Comparison of ENCODE assay signal across 8 cellular contexts in the genomic region with DNA sequence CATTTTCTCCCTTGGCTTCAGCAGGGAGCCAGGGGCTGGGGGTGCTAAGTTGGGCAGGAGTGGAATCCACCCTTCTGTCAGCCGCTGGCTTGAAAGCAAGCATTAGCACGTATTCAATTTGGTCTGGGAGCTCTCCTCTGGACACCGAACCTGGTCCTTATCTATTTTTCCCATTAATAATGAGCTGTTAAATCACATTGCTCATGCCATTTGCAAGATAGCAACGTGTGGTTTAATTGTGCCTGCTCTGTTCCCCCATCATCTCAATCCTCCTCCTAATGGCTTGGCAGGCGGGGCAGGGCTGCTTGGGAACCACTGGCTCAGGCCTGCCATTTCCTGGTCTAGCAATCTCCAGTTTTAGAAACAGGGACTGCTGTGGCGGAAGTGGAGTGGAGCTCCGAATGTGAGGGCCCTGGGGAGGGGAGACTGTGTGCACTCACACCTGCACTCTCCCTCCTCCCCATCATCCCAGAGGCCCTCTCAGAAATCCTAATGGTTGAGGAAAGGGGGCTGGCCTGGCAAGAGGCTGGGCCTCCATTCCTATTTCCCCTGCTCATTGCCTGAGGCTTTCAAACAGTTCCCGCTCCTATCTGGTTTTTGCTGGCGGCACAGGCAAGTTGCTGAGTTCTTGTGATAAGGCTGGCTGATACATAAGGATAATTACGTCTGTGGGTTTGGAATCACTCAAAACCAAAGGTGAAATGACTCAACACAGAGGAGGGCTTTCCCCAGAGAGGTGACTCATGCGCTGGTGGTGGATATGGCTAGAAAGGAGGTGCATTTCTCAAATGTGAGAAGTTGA.
A peak's percentile ranks its signal among the peaks of the same experiment; 100 is the strongest.
DNase-seq lines count a peak whose midpoint lies in the region; ATAC-seq, FAIRE-seq and TF ChIP-seq lines count a peak whose summit lies in the region.

No MANE protein-coding gene starts in this region.

- intact Hi-C loops in pancreas (cut with DNase I) (no loop called here), A673 (cut with micrococcal nuclease; ENCODE audit: unreplicated experiment) (no loop called here)

- 60 to 61% methylated on average over 11 of the region's 11 CpGs for WGBS in pancreas, 2 donors

- H3K9me3 ChIP-seq in pancreas (no peaks in the 10 kb centered on the region), A673 (ENCODE audit: low read depth, low read length, poor library complexity, severe bottlenecking) (no peaks in the 10 kb centered on the region)

- no peaks in the 10 kb centered on the region for H3K36me3 ChIP-seq in pancreas
- H3K36me3 ChIP-seq in A673 (ENCODE audit: insufficient read depth, low read length, poor library complexity, severe bottlenecking) = no peaks in the 10 kb centered on the region

- POLR2A ChIA-PET in A673 (lab: Charles Lee; ENCODE audit: low non-redundant PET) = no interaction called here

- no TSS peak for BruUV-seq in A673 (replicated peaks; lab: Mats Ljungman, UMichigan)

- ATAC-seq in GM18520 (IDR thresholded peaks at IDR 0.05; ENCODE audit: unreplicated experiment) (peak; percentile 92), HG02938 (IDR thresholded peaks at IDR 0.05; ENCODE audit: unreplicated experiment) (peak; percentile 99), pancreas (peak; percentile 91 to 96 (median 94))

- DNase-seq in 8988T = peak; percentile 65
- DNase-seq in NOMO-1 treated with dmso at 0.1 percent for 144 hours (lab: John Stamatoyannopoulos, UW; ENCODE audit: unreplicated experiment) = peak; percentile 76
- peak; percentile 98 for DNase-seq in choroid plexus epithelial cell (ENCODE audit: low read depth)
- DNase-seq in pancreas = peak in 4 of 6 donors; percentile 52 to 86 (median 70)
- no peak for DNase-seq in A673 (ENCODE audit: low spot score)
- no peak for DNase-seq in SHP77 treated with DMSO at 0.1 percent for 48 hours (lab: John Stamatoyannopoulos, UW)

- H3K4me1 ChIP-seq in pancreas = peaks cover 0 to 9% (median 6%) of the 10 kb centered on the region in 3 donors
- H3K4me1 ChIP-seq in A673 (ENCODE audit: insufficient read depth, low read length, poor library complexity, severe bottlenecking) = no peaks in the 10 kb centered on the region

- peak overlapping the region in 3 of 4 donors; percentile 9 to 42 (median 26) for H3K27ac ChIP-seq in pancreas
- H3K27ac ChIP-seq in A673 (ENCODE audit: low read depth, low read length, poor library complexity, severe bottlenecking) = no peak overlapping the region

- H3K4me3 ChIP-seq in choroid plexus epithelial cell (ENCODE audit: low read depth, low read length) (no peak overlapping the region), pancreas (no peak overlapping the region), A673 (ENCODE audit: low read depth, low read length, poor library complexity, severe bottlenecking) (no peak overlapping the region)

- TF ChIP-seq CTCF in choroid plexus epithelial cell (conservative IDR thresholded peaks at IDR 0.05; ENCODE audit: low read depth, low read length) (no peak), pancreas (IDR thresholded peaks at IDR 0.05) (no peak), A673 (conservative IDR thresholded peaks at IDR 0.05; ENCODE audit: low read depth, low read length) (no peak)

- no peaks in the 10 kb centered on the region for H3K27me3 ChIP-seq in pancreas
- H3K27me3 ChIP-seq in A673 (replicated peaks; ENCODE audit: insufficient read depth, low read depth, low read length, poor library complexity) = no peaks in the 10 kb centered on the region

- no peak for FAIRE-seq in pancreas (lab: Jason Lieb, UNC)

- CTCF ChIA-PET in A673 (lab: Charles Lee) = no interaction called here

Comparison
In these comparisons a context has a peak if more than half of its experiments do, and no peak if none do; other contexts are left out.
1. DNase-seq: peak in 8988T (single experiment), NOMO-1 treated with dmso at 0.1 percent for 144 hours (single experiment), choroid plexus epithelial cell (single experiment) and pancreas (4 of 6); none in A673 (single experiment) and SHP77 treated with DMSO at 0.1 percent for 48 hours (single experiment).
2. Peak in every context shown above with its lines, with median percentiles within 50 percentile points of each other: ATAC-seq.